ENCODE assay signal across 11 cellular contexts in the genomic region with DNA sequence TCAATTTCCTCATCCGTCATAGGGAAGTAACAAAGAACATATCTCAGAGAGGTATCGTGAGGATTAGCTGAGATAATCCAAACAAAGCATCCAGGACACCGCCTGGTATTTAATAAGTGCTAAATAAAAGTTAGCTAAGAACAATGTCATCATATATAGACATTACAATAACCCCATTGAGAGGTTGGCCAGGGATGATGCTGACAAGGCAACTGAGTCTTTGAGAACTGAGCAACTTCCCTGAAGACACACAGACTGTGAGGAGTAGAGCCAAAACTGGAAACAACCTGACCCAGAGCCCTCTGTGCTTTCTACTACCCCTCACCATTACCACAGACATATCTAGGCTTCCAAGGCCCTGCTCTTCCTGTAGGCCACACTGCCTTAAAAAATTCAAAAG.
"Had no signal": no experiment of that assay in that cellular context is flagged by ENCODE, and none has a peak within 500 bp of the region (broad histone marks: within the 10 kb centered on the region; RNA-seq: fewer than 3 reads in every experiment).

No MANE protein-coding gene starts in this region.

- DNase-seq: activated B cell treated with CpG ODN at 0.5 μM for 24 hours; activated CD4-positive, alpha-beta T cell treated with anti-CD3 and anti-CD28 coated beads, Interleukin-2, amount 10 ng/mL, durations not matched to agents 24 days and 14 days; activated effector memory CD4-positive, alpha-beta T cell treated with Interleukin-2 at 50 U/mL for 16 hours; activated T-cell treated with anti-CD3 and anti-CD28 coated beads for 4 hours; anterior cingulate cortex; left lung; posterior cingulate gyrus; right cardiac atrium; T-helper 2 cell had no signal

- H3K9me3 ChIP-seq: left lung had no signal

- ATAC-seq: left lung; right cardiac atrium; stimulated activated memory B cell treated with anti-CD40 and anti-IgM and Interleukin-4, amounts not matched to agents 10 μg/mL and 1 μg/mL and 100 μg/mL, for 72 hours had no signal

- H3K27ac ChIP-seq: left lung had no signal

- H3K4me3 ChIP-seq: left lung, smooth muscle cell had no signal

- H3K27me3 ChIP-seq: left lung had no signal
